Comparison of ENCODE assay signal across 3 cellular contexts in the genomic region with DNA sequence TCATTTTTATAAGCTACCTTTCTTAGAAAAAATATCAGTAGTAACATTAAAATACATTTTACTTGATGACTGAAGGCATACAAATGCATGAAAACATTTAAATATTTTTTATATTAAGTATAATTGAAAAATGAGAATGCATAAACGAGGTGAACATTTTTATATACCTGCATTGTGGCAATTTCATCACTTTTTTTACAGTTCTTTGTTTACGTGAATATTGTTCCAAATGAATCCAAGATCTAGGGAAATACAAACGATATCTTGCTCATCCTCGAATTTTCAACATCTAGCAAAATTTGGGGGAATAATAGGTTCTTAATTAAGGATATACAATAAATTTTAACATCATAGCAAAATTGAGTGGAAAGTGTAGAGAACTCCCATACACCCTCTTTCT.
A peak's percentile ranks its signal among the peaks of the same experiment; 100 is the strongest.
TF ChIP-seq lines count a peak whose summit lies in the region.

No MANE protein-coding gene starts in this region.

TF ChIP-seq in HepG2, 621 proteins besides CTCF, POLR2A, EP300 and RAD21 (continues in another document):
- TF ChIP-seq STAT5B (CRISPR knock-in tag; IDR thresholded peaks at IDR 0.05) (no peak), ZBTB8A (CRISPR knock-in tag; IDR thresholded peaks at IDR 0.05; ENCODE audit: borderline replicate concordance, low read depth) (no peak), ZBTB7A (CRISPR knock-in tag; IDR thresholded peaks at IDR 0.05) (no peak), MEIS2 (CRISPR knock-in tag; IDR thresholded peaks at IDR 0.05) (no peak), SOX6 (IDR thresholded peaks at IDR 0.05) (no peak), SOX6 (CRISPR knock-in tag; IDR thresholded peaks at IDR 0.05) (no peak), MED13 (CRISPR knock-in tag; IDR thresholded peaks at IDR 0.05) (no peak), KDM1A (CRISPR knock-in tag; IDR thresholded peaks at IDR 0.05) (no peak)
- TF ChIP-seq, protein P1, sequence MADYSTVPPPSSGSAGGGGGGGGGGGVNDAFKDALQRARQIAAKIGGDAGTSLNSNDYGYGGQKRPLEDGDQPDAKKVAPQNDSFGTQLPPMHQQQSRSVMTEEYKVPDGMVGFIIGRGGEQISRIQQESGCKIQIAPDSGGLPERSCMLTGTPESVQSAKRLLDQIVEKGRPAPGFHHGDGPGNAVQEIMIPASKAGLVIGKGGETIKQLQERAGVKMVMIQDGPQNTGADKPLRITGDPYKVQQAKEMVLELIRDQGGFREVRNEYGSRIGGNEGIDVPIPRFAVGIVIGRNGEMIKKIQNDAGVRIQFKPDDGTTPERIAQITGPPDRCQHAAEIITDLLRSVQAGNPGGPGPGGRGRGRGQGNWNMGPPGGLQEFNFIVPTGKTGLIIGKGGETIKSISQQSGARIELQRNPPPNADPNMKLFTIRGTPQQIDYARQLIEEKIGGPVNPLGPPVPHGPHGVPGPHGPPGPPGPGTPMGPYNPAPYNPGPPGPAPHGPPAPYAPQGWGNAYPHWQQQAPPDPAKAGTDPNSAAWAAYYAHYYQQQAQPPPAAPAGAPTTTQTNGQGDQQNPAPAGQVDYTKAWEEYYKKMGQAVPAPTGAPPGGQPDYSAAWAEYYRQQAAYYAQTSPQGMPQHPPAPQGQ (CRISPR knock-in tag; IDR thresholded peaks at IDR 0.05; ENCODE audit: borderline replicate concordance): no peak
- TF ChIP-seq, protein P2, sequence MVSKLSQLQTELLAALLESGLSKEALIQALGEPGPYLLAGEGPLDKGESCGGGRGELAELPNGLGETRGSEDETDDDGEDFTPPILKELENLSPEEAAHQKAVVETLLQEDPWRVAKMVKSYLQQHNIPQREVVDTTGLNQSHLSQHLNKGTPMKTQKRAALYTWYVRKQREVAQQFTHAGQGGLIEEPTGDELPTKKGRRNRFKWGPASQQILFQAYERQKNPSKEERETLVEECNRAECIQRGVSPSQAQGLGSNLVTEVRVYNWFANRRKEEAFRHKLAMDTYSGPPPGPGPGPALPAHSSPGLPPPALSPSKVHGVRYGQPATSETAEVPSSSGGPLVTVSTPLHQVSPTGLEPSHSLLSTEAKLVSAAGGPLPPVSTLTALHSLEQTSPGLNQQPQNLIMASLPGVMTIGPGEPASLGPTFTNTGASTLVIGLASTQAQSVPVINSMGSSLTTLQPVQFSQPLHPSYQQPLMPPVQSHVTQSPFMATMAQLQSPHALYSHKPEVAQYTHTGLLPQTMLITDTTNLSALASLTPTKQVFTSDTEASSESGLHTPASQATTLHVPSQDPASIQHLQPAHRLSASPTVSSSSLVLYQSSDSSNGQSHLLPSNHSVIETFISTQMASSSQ (IDR thresholded peaks at IDR 0.05; ENCODE audit: low read depth): no peak
- TF ChIP-seq, protein P2 (CRISPR knock-in tag; IDR thresholded peaks at IDR 0.05; ENCODE audit: borderline replicate concordance): no peak

TF ChIP-seq in A549, 52 proteins besides CTCF, POLR2A, EP300 and RAD21:
- TF ChIP-seq, protein P3, sequence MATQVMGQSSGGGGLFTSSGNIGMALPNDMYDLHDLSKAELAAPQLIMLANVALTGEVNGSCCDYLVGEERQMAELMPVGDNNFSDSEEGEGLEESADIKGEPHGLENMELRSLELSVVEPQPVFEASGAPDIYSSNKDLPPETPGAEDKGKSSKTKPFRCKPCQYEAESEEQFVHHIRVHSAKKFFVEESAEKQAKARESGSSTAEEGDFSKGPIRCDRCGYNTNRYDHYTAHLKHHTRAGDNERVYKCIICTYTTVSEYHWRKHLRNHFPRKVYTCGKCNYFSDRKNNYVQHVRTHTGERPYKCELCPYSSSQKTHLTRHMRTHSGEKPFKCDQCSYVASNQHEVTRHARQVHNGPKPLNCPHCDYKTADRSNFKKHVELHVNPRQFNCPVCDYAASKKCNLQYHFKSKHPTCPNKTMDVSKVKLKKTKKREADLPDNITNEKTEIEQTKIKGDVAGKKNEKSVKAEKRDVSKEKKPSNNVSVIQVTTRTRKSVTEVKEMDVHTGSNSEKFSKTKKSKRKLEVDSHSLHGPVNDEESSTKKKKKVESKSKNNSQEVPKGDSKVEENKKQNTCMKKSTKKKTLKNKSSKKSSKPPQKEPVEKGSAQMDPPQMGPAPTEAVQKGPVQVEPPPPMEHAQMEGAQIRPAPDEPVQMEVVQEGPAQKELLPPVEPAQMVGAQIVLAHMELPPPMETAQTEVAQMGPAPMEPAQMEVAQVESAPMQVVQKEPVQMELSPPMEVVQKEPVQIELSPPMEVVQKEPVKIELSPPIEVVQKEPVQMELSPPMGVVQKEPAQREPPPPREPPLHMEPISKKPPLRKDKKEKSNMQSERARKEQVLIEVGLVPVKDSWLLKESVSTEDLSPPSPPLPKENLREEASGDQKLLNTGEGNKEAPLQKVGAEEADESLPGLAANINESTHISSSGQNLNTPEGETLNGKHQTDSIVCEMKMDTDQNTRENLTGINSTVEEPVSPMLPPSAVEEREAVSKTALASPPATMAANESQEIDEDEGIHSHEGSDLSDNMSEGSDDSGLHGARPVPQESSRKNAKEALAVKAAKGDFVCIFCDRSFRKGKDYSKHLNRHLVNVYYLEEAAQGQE (IDR thresholded peaks at IDR 0.05): no peak
- peak; percentile 83 for TF ChIP-seq FOSB (CRISPR knock-in tag; IDR thresholded peaks at IDR 0.05)
- TF ChIP-seq HOXA7 (CRISPR knock-in tag; IDR thresholded peaks at IDR 0.05): peak; percentile 74

TF ChIP-seq in endothelial cell of umbilical vein, 7 proteins besides CTCF, POLR2A, EP300 and RAD21:
- TF ChIP-seq, protein P4, sequence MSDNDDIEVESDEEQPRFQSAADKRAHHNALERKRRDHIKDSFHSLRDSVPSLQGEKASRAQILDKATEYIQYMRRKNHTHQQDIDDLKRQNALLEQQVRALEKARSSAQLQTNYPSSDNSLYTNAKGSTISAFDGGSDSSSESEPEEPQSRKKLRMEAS (IDR thresholded peaks at IDR 0.05; ENCODE audit: insufficient read depth, insufficient read length): no peak
- TF ChIP-seq MYC (IDR thresholded peaks at IDR 0.05; ENCODE audit: low read depth, low read length) (no peak), EZH2 (IDR thresholded peaks at IDR 0.05; ENCODE audit: borderline replicate concordance, low read depth, low read length, severe bottlenecking) (no peak), POLR2AphosphoS5 (IDR thresholded peaks at IDR 0.05; ENCODE audit: insufficient read depth, low read depth, low read length) (no peak), JUN (IDR thresholded peaks at IDR 0.05; ENCODE audit: borderline replicate concordance, insufficient read depth, insufficient read length, low read depth) (no peak), GATA2 (IDR thresholded peaks at IDR 0.05; ENCODE audit: insufficient read depth, insufficient read length, low read depth, low read length) (no peak), FOS (IDR thresholded peaks at IDR 0.05; ENCODE audit: borderline replicate concordance, insufficient read depth, low read length) (no peak)
